Comparison of ENCODE assay signal across 8 cellular contexts in the genomic region with DNA sequence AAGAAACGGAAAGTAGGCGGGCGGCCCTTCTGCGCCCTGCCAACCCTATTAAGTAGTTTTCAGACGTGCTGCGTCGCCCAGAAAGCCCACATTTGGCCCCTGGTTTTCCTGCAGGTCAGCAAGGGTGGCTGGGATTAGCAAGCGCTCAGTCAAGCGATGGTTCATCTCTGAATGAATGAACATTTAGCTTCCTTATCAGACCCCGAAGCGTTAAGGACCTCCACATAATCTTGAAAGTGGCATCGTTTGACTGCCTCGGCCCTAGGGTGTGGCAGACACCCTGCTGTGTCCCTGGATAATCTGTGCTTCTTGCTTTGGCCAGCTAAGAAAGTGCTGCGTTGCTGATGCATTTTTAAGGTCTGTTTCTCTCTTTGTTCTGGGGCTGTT. TPM values are rescaled to one million over a fixed set of nuclear protein-coding genes. Genes with fewer than 3 reads are reported as not detected.
DNase-seq lines count a peak whose midpoint lies in the region; ATAC-seq and TF ChIP-seq lines count a peak whose summit lies in the region.

No MANE protein-coding gene starts in this region.

- intact Hi-C loops in PC-3 (cut with micrococcal nuclease) = no loop called here

- peak overlapping the region; percentile 97 for H3K27ac Mint-ChIP-seq in activated CD4-positive, alpha-beta T cell treated with anti-CD3 and anti-CD28 coated beads, Interleukin-2, amount 10 ng/mL, durations not matched to agents 7 days and 5 days
- peak overlapping the region; percentile 57 for H3K27ac Mint-ChIP-seq in progenitor cell of endocrine pancreas

- H3K4me2 ChIP-seq in PC-3 (ENCODE audit: low read length) = peak overlapping the region; percentile 100

- H3K27me3 Mint-ChIP-seq in activated CD4-positive, alpha-beta T cell treated with anti-CD3 and anti-CD28 coated beads, Interleukin-2, amount 10 ng/mL, durations not matched to agents 7 days and 5 days = no peaks in the 10 kb centered on the region
- no peaks in the 10 kb centered on the region for H3K27me3 Mint-ChIP-seq in progenitor cell of endocrine pancreas

- H3K27me3 ChIP-seq in PC-3 (ENCODE audit: low read length) = no peaks in the 10 kb centered on the region

- peaks cover 38% of the 10 kb centered on the region for H3K4me1 Mint-ChIP-seq in activated CD4-positive, alpha-beta T cell treated with anti-CD3 and anti-CD28 coated beads, Interleukin-2, amount 10 ng/mL, durations not matched to agents 7 days and 5 days
- peaks cover 8% of the 10 kb centered on the region for H3K4me1 Mint-ChIP-seq in progenitor cell of endocrine pancreas (ENCODE audit: low read depth)

- peak overlapping the region; percentile 91 for H2AFZ ChIP-seq in PC-3 (ENCODE audit: low read length)

- TF ChIP-seq CTCF in PC-3 (conservative IDR thresholded peaks at IDR 0.05; ENCODE audit: low read depth, low read length) = no peak
- TF ChIP-seq CTCF in progenitor cell of endocrine pancreas (IDR thresholded peaks at IDR 0.05; ENCODE audit: unreplicated experiment) = no peak

- ATAC-seq in PC-3 (peak; percentile 34), esophagus mucosa (peak; percentile 15)

- H3F3A ChIP-seq in PC-3 (ENCODE audit: low read length, unreplicated experiment) = no peaks in the 10 kb centered on the region

- no TSS peak for BruUV-seq in PC-3 (replicated peaks; lab: Mats Ljungman, UMichigan)

- H3K9ac ChIP-seq in PC-3 (ENCODE audit: low read length) = peak overlapping the region; percentile 69

- peaks cover 5% of the 10 kb centered on the region; the same call in 1 of the 2 replicates for H3K4me1 ChIP-seq in PC-3 (ENCODE audit: insufficient read depth, low read length)

- POLR2A ChIA-PET in activated CD4-positive, alpha-beta T cell treated with anti-CD3 and anti-CD28 coated beads, Interleukin-2, amount 10 ng/mL, durations not matched to agents 7 days and 5 days (lab: Charles Lee) = no interaction called here
- POLR2A ChIA-PET in PC-3 (lab: Charles Lee; ENCODE audit: unreplicated experiment) = interaction anchor here (0.5 kb wide), 2 partner anchors 225 to 614 kb away, joined by 3 to 4 read pairs; no protein-coding TSS in a partner anchor

- H3K27ac ChIP-seq in PC-3 (ENCODE audit: low read length) = no peak overlapping the region

- H3K79me2 ChIP-seq in PC-3 (ENCODE audit: low read length) = peaks cover 9% of the 10 kb centered on the region

- no peaks in the 10 kb centered on the region for H3K9me3 Mint-ChIP-seq in activated CD4-positive, alpha-beta T cell treated with anti-CD3 and anti-CD28 coated beads, Interleukin-2, amount 10 ng/mL, durations not matched to agents 7 days and 5 days
- no peaks in the 10 kb centered on the region for H3K9me3 Mint-ChIP-seq in progenitor cell of endocrine pancreas (ENCODE audit: low read depth)

- no peaks in the 10 kb centered on the region for H3K36me3 ChIP-seq in PC-3 (ENCODE audit: low read depth, low read length)

- H3K9me3 ChIP-seq in PC-3 (ENCODE audit: low read length) = no peaks in the 10 kb centered on the region

- no peak for DNase-seq in activated CD4-positive, alpha-beta T cell treated with anti-CD3 and anti-CD28 coated beads, Interleukin-2, amount 10 ng/mL, durations not matched to agents 7 days and 5 days
- no peak for DNase-seq in activated CD4-positive, alpha-beta T cell treated with anti-CD3 and anti-CD28 coated beads for 4 hours
- DNase-seq in PC-3 (no peak), progenitor cell of endocrine pancreas (ENCODE audit: low spot score, unreplicated experiment) (no peak), SIG-M5 treated with dmso at 0.1 percent for 504 hours (lab: John Stamatoyannopoulos, UW; ENCODE audit: unreplicated experiment) (no peak), T-helper 9 cell (no peak), NCI-H1105 (lab: John Stamatoyannopoulos, UW) (no peak)

- H3K4me3 ChIP-seq in PC-3 (ENCODE audit: low read length) = peak overlapping the region; percentile 91

- CTCF ChIA-PET in activated CD4-positive, alpha-beta T cell treated with anti-CD3 and anti-CD28 coated beads, Interleukin-2, amount 10 ng/mL, durations not matched to agents 7 days and 5 days (lab: Charles Lee) = interaction anchor here (0.8 to 2.0 kb wide), 4 partner anchors 14 to 81 kb away, joined by 3 to 6 read pairs (median 4); no protein-coding TSS in a partner anchor
- CTCF ChIA-PET in PC-3 (lab: Charles Lee) = no interaction called here

- no peaks in the 10 kb centered on the region for H3K9me2 ChIP-seq in PC-3 (replicated peaks; ENCODE audit: low read length)

- H3K4me3 Mint-ChIP-seq in activated CD4-positive, alpha-beta T cell treated with anti-CD3 and anti-CD28 coated beads, Interleukin-2, amount 10 ng/mL, durations not matched to agents 7 days and 5 days = peak overlapping the region; percentile 87
- peak overlapping the region; percentile 79 for H3K4me3 Mint-ChIP-seq in progenitor cell of endocrine pancreas (ENCODE audit: low read depth)

- H4K20me1 ChIP-seq in PC-3 (ENCODE audit: low read length) = no peaks in the 10 kb centered on the region

- H3K36me3 Mint-ChIP-seq in activated CD4-positive, alpha-beta T cell treated with anti-CD3 and anti-CD28 coated beads, Interleukin-2, amount 10 ng/mL, durations not matched to agents 7 days and 5 days (ENCODE audit: low read depth) = peaks cover 28% of the 10 kb centered on the region
- H3K36me3 Mint-ChIP-seq in progenitor cell of endocrine pancreas (ENCODE audit: insufficient read depth) = peaks cover 13% of the 10 kb centered on the region

RNA-seq across cellular contexts. Expression of gene TOR1B, which starts 0.7 kb away (rescaled TPM):
- 10 to 100 TPM; 21.9 to 27.1 TPM for total RNA-seq in activated CD4-positive, alpha-beta T cell treated with anti-CD3 and anti-CD28 coated beads, Interleukin-2, amount 10 ng/mL, durations not matched to agents 7 days and 5 days
- total RNA-seq in PC-3 (2014; rRNA removed) (11.0 and 12.8 TPM in 2 replicates), esophagus mucosa (11.7 TPM), progenitor cell of endocrine pancreas (14.7 and 19.8 TPM in 2 replicates)

RNA-seq across cellular contexts. Expression of gene TOR1A, which starts 20.3 kb away (rescaled TPM):
- total RNA-seq in activated CD4-positive, alpha-beta T cell treated with anti-CD3 and anti-CD28 coated beads, Interleukin-2, amount 10 ng/mL, durations not matched to agents 7 days and 5 days = 10 to 100 TPM; 52.0 to 58.5 TPM
- total RNA-seq in PC-3 (2014; rRNA removed) = 28.2 and 29.8 TPM in 2 replicates
- total RNA-seq in esophagus mucosa = 15.5 TPM
- 33.1 and 39.0 TPM in 2 replicates for total RNA-seq in progenitor cell of endocrine pancreas

RNA-seq across cellular contexts. Expression of gene C9orf78, which starts 31.4 kb away (rescaled TPM):
- total RNA-seq in activated CD4-positive, alpha-beta T cell treated with anti-CD3 and anti-CD28 coated beads, Interleukin-2, amount 10 ng/mL, durations not matched to agents 7 days and 5 days = 10 to 100 TPM; 83.9 to 89.2 TPM
- 42.4 and 57.4 TPM in 2 replicates for total RNA-seq in PC-3 (2014; rRNA removed)
- 25.1 TPM for total RNA-seq in esophagus mucosa
- total RNA-seq in progenitor cell of endocrine pancreas = 30.4 and 30.8 TPM in 2 replicates

RNA-seq across cellular contexts. Expression of gene USP20, which starts 31.6 kb away (rescaled TPM):
- 100 to 1,000 TPM in 1 of 2 experiments, 10 to 100 TPM in 1; 90.8 to 105 TPM for total RNA-seq in activated CD4-positive, alpha-beta T cell treated with anti-CD3 and anti-CD28 coated beads, Interleukin-2, amount 10 ng/mL, durations not matched to agents 7 days and 5 days
- total RNA-seq in PC-3 (2014; rRNA removed) (15.0 and 16.2 TPM in 2 replicates), esophagus mucosa (12.8 TPM), progenitor cell of endocrine pancreas (41.2 and 41.8 TPM in 2 replicates)

RNA-seq across cellular contexts. Expression of gene PTGES, which starts 50.8 kb away (rescaled TPM):
- not detected for total RNA-seq in activated CD4-positive, alpha-beta T cell treated with anti-CD3 and anti-CD28 coated beads, Interleukin-2, amount 10 ng/mL, durations not matched to agents 7 days and 5 days
- 21.0 and 26.8 TPM in 2 replicates for total RNA-seq in PC-3 (2014; rRNA removed)
- 9.1 TPM for total RNA-seq in esophagus mucosa
- 0.19 TPM in 1 of 2 replicates, not detected in the other for total RNA-seq in progenitor cell of endocrine pancreas
